ENCODE assay signal across 11 cellular contexts in the genomic region with DNA sequence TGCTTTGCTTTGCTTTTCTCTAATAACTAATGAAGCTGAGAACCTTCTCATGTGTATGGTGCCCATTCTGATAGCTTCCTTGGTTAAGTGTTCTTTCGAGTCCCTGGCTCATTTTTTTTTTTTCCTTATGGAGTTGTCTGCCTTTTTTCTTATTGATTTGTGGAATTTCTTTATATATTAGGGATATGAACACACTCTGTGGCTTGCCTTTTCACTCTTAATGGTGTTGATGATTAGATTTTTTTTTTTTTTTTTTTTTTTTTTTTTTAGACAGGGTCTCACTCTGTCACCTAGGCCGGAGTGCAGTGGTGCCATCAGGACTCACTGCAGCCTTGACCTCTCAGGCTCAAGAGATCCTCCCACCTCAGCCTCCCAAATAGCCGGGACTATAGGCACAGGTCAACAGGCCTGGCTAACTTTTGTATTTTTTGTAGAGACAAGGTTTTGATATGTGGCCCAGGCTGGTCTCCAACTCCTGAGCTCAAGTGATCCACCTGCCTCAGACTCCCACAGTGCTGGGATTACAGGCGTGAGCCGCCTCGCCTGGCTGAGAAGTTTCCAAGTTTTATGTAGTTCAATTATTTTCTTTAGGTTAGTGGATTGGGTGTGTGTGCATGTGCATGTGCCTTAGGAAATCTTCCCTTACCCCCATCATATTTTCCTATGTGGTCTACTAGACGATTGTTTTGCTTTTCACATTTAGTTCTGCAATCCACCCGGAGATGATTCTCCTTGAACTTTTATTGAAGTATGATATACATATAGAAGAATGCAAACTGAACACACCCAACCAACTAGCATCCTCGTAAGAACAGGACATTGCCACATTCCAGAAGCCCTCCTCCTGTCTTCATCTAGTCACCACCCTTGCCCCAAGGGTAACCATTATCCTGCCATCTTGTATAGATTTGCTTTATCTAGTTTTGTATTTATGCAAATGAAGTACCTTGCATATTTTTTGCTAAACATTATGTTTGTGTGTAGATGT. TPM values are rescaled to one million over a fixed set of nuclear protein-coding genes. Genes with fewer than 3 reads are reported as not detected.
DNase-seq lines count a peak whose midpoint lies in the region; ATAC-seq and TF ChIP-seq lines count a peak whose summit lies in the region.
"Had no signal": no experiment of that assay in that cellular context is flagged by ENCODE, and none has a peak within 500 bp of the region (broad histone marks: within the 10 kb centered on the region; RNA-seq: fewer than 3 reads in every experiment).

No MANE protein-coding gene starts in this region.

- no peak for ATAC-seq in GM18867 (IDR thresholded peaks at IDR 0.05; ENCODE audit: unreplicated experiment)
- no peak for ATAC-seq in GM21447 (IDR thresholded peaks at IDR 0.05; ENCODE audit: unreplicated experiment)

- no peak overlapping the region; the same call in 1 of the 2 replicates for H3K4me3 ChIP-seq in MM.1S (ENCODE audit: low read length)
- H3K4me3 ChIP-seq in choroid plexus epithelial cell (ENCODE audit: low read depth, low read length): peak overlapping the region; percentile 95

- peaks cover 35% of the 10 kb centered on the region for H3K4me1 Mint-ChIP-seq in neural crest cell

- peaks cover 19% of the 10 kb centered on the region for H4K20me1 ChIP-seq in MM.1S (ENCODE audit: insufficient read depth, low read length)

- peaks cover 5% of the 10 kb centered on the region; the same call in 1 of the 2 replicates for H3K36me3 ChIP-seq in MM.1S (replicated peaks; ENCODE audit: insufficient read depth, low read length)

- H3K27ac Mint-ChIP-seq in neural crest cell (ENCODE audit: unreplicated experiment): no peak overlapping the region

- H3K27me3 Mint-ChIP-seq in neural crest cell (ENCODE audit: low read depth): no peaks in the 10 kb centered on the region

- H3K9me3 ChIP-seq in MM.1S (replicated peaks; ENCODE audit: insufficient read depth, low read length): no peaks in the 10 kb centered on the region
- H3K9me3 ChIP-seq: stomach had no signal

- H3K4me1 ChIP-seq in MM.1S (ENCODE audit: low read length): peaks cover 16% of the 10 kb centered on the region

- no peaks in the 10 kb centered on the region for H3K9me3 Mint-ChIP-seq in neural crest cell

- no peaks in the 10 kb centered on the region for H3K27me3 ChIP-seq in MM.1S (replicated peaks; ENCODE audit: insufficient read depth, low read length)
- H3K27me3 ChIP-seq: stomach had no signal

- no peak overlapping the region for H3K9ac ChIP-seq in MM.1S (ENCODE audit: low read length)

- H3K9me2 ChIP-seq in MM.1S (replicated peaks; ENCODE audit: insufficient read depth, low read length): no peaks in the 10 kb centered on the region

- no peak for TF ChIP-seq CTCF in MM.1S (IDR thresholded peaks at IDR 0.05; ENCODE audit: low read length)
- no peak for TF ChIP-seq CTCF in choroid plexus epithelial cell (conservative IDR thresholded peaks at IDR 0.05; ENCODE audit: low read depth, low read length)
- no peak for TF ChIP-seq CTCF in neural crest cell (conservative IDR thresholded peaks at IDR 0.05)

- H3K36me3 Mint-ChIP-seq in neural crest cell (ENCODE audit: low read depth): peaks cover 2% of the 10 kb centered on the region

- H3K27ac ChIP-seq in MM.1S (ENCODE audit: low read length): no peak overlapping the region

- H2AFZ ChIP-seq in MM.1S (ENCODE audit: low read length): peak overlapping the region; percentile 84; the same call in 1 of the 2 replicates

- H3K4me3 Mint-ChIP-seq in neural crest cell: peak overlapping the region; percentile 95

- H3K79me2 ChIP-seq in MM.1S (ENCODE audit: low read length): peaks cover 34% of the 10 kb centered on the region

- DNase-seq in EH (ENCODE audit: low read depth) (peak; percentile 68), MM.1S (no peak), choroid plexus epithelial cell (ENCODE audit: low read depth) (peak; percentile 46), neural crest cell (ENCODE audit: low read depth, low spot score) (no peak), dermis blood vessel endothelial cell (no peak), 8988T (no peak)
- DNase-seq: nucleus accumbens, stomach, WERI-Rb-1 had no signal

- peaks cover 18% of the 10 kb centered on the region for H3F3A ChIP-seq in MM.1S (ENCODE audit: insufficient read depth, low read length)

- peak overlapping the region; percentile 80 for H3K4me2 ChIP-seq in MM.1S (ENCODE audit: low read depth, low read length)

RNA-seq across cellular contexts. Expression of a gene that starts 1.7 kb away (rescaled TPM):
- total RNA-seq in neural crest cell: 118 and 132 TPM in 2 replicates
- 13.3 and 22.9 TPM in 2 replicates for total RNA-seq in dermis blood vessel endothelial cell

RNA-seq across cellular contexts. Expression of a gene that starts 19.4 kb away (rescaled TPM):
- total RNA-seq in neural crest cell (37.8 and 42.1 TPM in 2 replicates), dermis blood vessel endothelial cell (56.2 and 82.7 TPM in 2 replicates)

RNA-seq across cellular contexts. Expression of a gene that starts 44.9 kb away (rescaled TPM):
- total RNA-seq in neural crest cell: 46.7 and 49.7 TPM in 2 replicates
- 47.7 and 49.0 TPM in 2 replicates for total RNA-seq in dermis blood vessel endothelial cell

Comparison
In these comparisons a context has a peak if more than half of its experiments do, and no peak if none do; other contexts are left out.
1. DNase-seq: peak in EH (single experiment) and choroid plexus epithelial cell (single experiment); none in MM.1S (single experiment), neural crest cell (single experiment), dermis blood vessel endothelial cell (single experiment) and 8988T (single experiment).